ENCODE assay signal across 22 cellular contexts in the genomic region with DNA sequence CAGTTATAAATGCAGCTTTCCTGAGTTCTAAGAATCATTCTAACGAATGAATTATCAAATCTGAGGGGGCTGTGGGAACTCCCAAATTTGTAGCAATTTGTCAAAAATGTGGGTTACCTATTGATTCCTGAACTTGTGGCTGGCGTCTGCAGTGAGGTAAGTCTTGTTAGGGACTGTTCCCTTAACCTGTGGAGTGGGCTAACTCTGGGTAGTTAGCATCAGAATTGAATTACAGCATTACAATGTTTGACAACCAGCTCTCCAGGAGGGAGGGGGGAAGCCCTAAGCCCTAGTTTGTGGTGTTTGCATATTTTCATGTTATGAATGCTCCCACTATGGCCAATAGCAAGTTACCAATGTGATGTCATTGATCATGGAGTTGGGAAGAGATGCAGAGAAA.
"Had no signal": no experiment of that assay in that cellular context is flagged by ENCODE, and none has a peak within 500 bp of the region (broad histone marks: within the 10 kb centered on the region; RNA-seq: fewer than 3 reads in every experiment).

No MANE protein-coding gene starts in this region.

- FAIRE-seq: HepG2 had no signal

- H3K27ac ChIP-seq: RWPE1, SJCRH30 had no signal

- H3K4me3 ChIP-seq: MG63, SJCRH30 had no signal

- H3K27me3 ChIP-seq: MG63, SJCRH30 had no signal

- H3K4me1 ChIP-seq: SJCRH30 had no signal

- DNase-seq: IMR-90, Karpas-422, KG1, NCI-H1092 treated with DMSO at 0.1 percent for 48 hours, NCI-H1436, NCI-H187, NCI-H2029, NCI-H2081 treated with DMSO at 0.1 percent for 48 hours, NCI-H2171, NCI-H226, NCI-H446, NCI-H510A, NCI-H524 treated with DMSO at 0.1 percent for 48 hours, NCI-H774, PC-3, SHP77, SJCRH30 had no signal

- H3K9me3 ChIP-seq: MG63, SJCRH30 had no signal

- ATAC-seq: HepG2, Panc1, PC-3, SK-N-SH treated with all-trans-retinoic acid at 6 μM for 48 hours had no signal

- H3K36me3 ChIP-seq: MG63, SJCRH30 had no signal
